In genomic region chr12:52351196-52352059, GRCh38 we compare ENCODE assay signal across 9 cellular contexts.
DNase-seq lines count a peak whose midpoint lies in the region; ATAC-seq lines count a peak whose summit lies in the region.
"Had no signal": no experiment of that assay in that cellular context is flagged by ENCODE, and none has a peak within 500 bp of the region (broad histone marks: within the 10 kb centered on the region; RNA-seq: fewer than 3 reads in every experiment).

No MANE protein-coding gene starts in this region.

- ATAC-seq in GM21529 (IDR thresholded peaks at IDR 0.05; ENCODE audit: unreplicated experiment) (no peak), HG02678 (IDR thresholded peaks at IDR 0.05; ENCODE audit: unreplicated experiment) (no peak), HG02970 (IDR thresholded peaks at IDR 0.05; ENCODE audit: low FRiP score, unreplicated experiment) (no peak)
- ATAC-seq: stimulated activated memory B cell treated with anti-CD40 and anti-IgM and Interleukin-4, amounts not matched to agents 10 μg/mL and 1 μg/mL and 100 μg/mL, for 72 hours had no signal

- intact Hi-C loops in head of caudate nucleus (cut with DNase I) = no loop called here

- DNase-seq in NCI-H446 (lab: John Stamatoyannopoulos, UW) (peak; percentile 14 to 74), head of caudate nucleus (peak; percentile 12 to 77 (median 52)), hepatic stellate cell (ENCODE audit: low spot score) (no peak)
- DNase-seq in activated CD8-positive, alpha-beta memory T cell treated with anti-CD3 and anti-CD28 coated beads, Interleukin-2, amount 50 U/mL, for 4 hours = peak; percentile 63
- peak; percentile 15 for DNase-seq in stimulated activated CD8-positive, alpha-beta memory T cell treated with anti-CD3 and anti-CD28 coated beads, Interleukin-15, amount 100 ng/mL, for 1 hour (ENCODE audit: low read depth)
